Comparison of ENCODE assay signal across 10 cellular contexts in genomic region chr5:178249191-178249989, GRCh38. TPM values are rescaled to one million over a fixed set of nuclear protein-coding genes. Genes with fewer than 3 reads are reported as not detected.
DNase-seq lines count a peak whose midpoint lies in the region; ATAC-seq and TF ChIP-seq lines count a peak whose summit lies in the region.
"Had no signal": no experiment of that assay in that cellular context is flagged by ENCODE, and none has a peak within 500 bp of the region (broad histone marks: within the 10 kb centered on the region; RNA-seq: fewer than 3 reads in every experiment).

No MANE protein-coding gene starts in this region.

- no peaks in the 10 kb centered on the region for H3K9me3 Mint-ChIP-seq in activated CD8-positive, alpha-beta memory T cell treated with anti-CD3 and anti-CD28 coated beads, Interleukin-2, amount 10 ng/mL, durations not matched to agents 7 days and 5 days (ENCODE audit: low read depth)

- H2AFZ ChIP-seq in GM23248: no peak overlapping the region

- no peaks in the 10 kb centered on the region for H3K79me2 ChIP-seq in GM23248 (ENCODE audit: insufficient read depth)

- H3K4me2 ChIP-seq in GM23248 (ENCODE audit: unreplicated experiment): no peak overlapping the region

- no peaks in the 10 kb centered on the region for H3K9me3 ChIP-seq in GM23248 (ENCODE audit: low read depth)
- H3K9me3 ChIP-seq in heart left ventricle: no peaks in the 10 kb centered on the region
- no peaks in the 10 kb centered on the region for H3K9me3 ChIP-seq in adrenal gland (replicated peaks in 1 of 3)
- H3K9me3 ChIP-seq: tibial artery had no signal

- H3K9ac ChIP-seq in GM23248: no peak overlapping the region

- H3K27ac Mint-ChIP-seq in activated CD8-positive, alpha-beta memory T cell treated with anti-CD3 and anti-CD28 coated beads, Interleukin-2, amount 10 ng/mL, durations not matched to agents 7 days and 5 days: peak overlapping the region; percentile 85

- H3K27me3 ChIP-seq in GM23248 (replicated peaks; ENCODE audit: insufficient read depth): no peaks in the 10 kb centered on the region
- H3K27me3 ChIP-seq in heart left ventricle: no peaks in the 10 kb centered on the region
- H3K27me3 ChIP-seq in adrenal gland: no peaks in the 10 kb centered on the region

- in situ Hi-C loops in GM23248 (cut with MboI): no loop called here

- TF ChIP-seq POLR2A in heart left ventricle (IDR thresholded peaks at IDR 0.05) (no peak), adrenal gland (IDR thresholded peaks at IDR 0.05) (no peak)

- H3K4me3 ChIP-seq in AG04449 (ENCODE audit: low read depth, low read length) (no peak overlapping the region), GM23248 (no peak overlapping the region), heart left ventricle (no peak overlapping the region), adrenal gland (no peak overlapping the region)
- H3K4me3 ChIP-seq: tibial artery had no signal

- POLR2A ChIA-PET in AG04449 (lab: Yijun Ruan, JAX): no interaction called here

- DNase-seq in AG04449 (ENCODE audit: low read depth, low spot score) (peak; percentile 67), GM23248 (peak; percentile 88), heart left ventricle (peak in 1 of 5 donors; percentile 72), SKM-1 treated with dmso at 0.1 percent for 144 hours (lab: John Stamatoyannopoulos, UW; ENCODE audit: unreplicated experiment) (no peak), adrenal gland (no peak)
- DNase-seq in activated CD8-positive, alpha-beta memory T cell treated with anti-CD3 and anti-CD28 coated beads, Interleukin-2, amount 10 ng/mL, durations not matched to agents 7 days and 5 days: peak; percentile 83
- DNase-seq: NCI-H2029, tibial artery had no signal

- H4K20me1 ChIP-seq in GM23248 (ENCODE audit: insufficient read depth): no peaks in the 10 kb centered on the region

- TF ChIP-seq CTCF in AG04449 (IDR thresholded peaks at IDR 0.05; ENCODE audit: insufficient read depth, low read length, missing control alignments): no peak
- no peak for TF ChIP-seq CTCF in heart left ventricle (IDR thresholded peaks at IDR 0.05)
- TF ChIP-seq CTCF in adrenal gland (IDR thresholded peaks at IDR 0.05): no peak

- no peaks in the 10 kb centered on the region for H3K27me3 Mint-ChIP-seq in activated CD8-positive, alpha-beta memory T cell treated with anti-CD3 and anti-CD28 coated beads, Interleukin-2, amount 10 ng/mL, durations not matched to agents 7 days and 5 days

- H3K4me1 ChIP-seq in GM23248 (ENCODE audit: insufficient read depth) (0 out of 2 replicates have a peak, but pooled peaks cover 3% of the 10 kb centered on the region), heart left ventricle (peaks cover 0 to 12% (median 0%) of the 10 kb centered on the region in 12 donors), adrenal gland (replicated peaks in 1 of 2) (no peaks in the 10 kb centered on the region)
- H3K4me1 ChIP-seq: tibial artery had no signal

- intact Hi-C loops in heart left ventricle (cut with DNase I): no loop called here
- intact Hi-C loops in adrenal gland (cut with DNase I): no loop called here

- WGBS in GM23248 (ENCODE audit: low coverage in 1 of 2, low lambda C conversion rate in 2 of 2, missing lambda C conversion rate in 2 of 2), 2 experiments: 68 to 73% methylated on average over 9 to 12 of the region's 13 CpGs
- 65 to 79% (median 72%) methylated on average over 12 to 13 of the region's 13 CpGs for WGBS in heart left ventricle, 4 donors
- 65 to 78% (median 74%) methylated on average over 7 to 13 of the region's 13 CpGs for WGBS in adrenal gland, 4 donors

- peak overlapping the region; percentile 36 for H3K4me3 Mint-ChIP-seq in activated CD8-positive, alpha-beta memory T cell treated with anti-CD3 and anti-CD28 coated beads, Interleukin-2, amount 10 ng/mL, durations not matched to agents 7 days and 5 days

- H3K9me2 ChIP-seq in GM23248 (ENCODE audit: insufficient read depth): no peaks in the 10 kb centered on the region

- CTCF ChIA-PET in AG04449 (lab: Yijun Ruan, JAX): no interaction called here
- CTCF ChIA-PET in activated CD8-positive, alpha-beta memory T cell treated with anti-CD3 and anti-CD28 coated beads, Interleukin-2, amount 10 ng/mL, durations not matched to agents 7 days and 5 days (lab: Charles Lee): interaction anchor here (0.8 to 3.8 kb wide), 4 partner anchors 9 to 18 kb away, joined by 3 to 22 read pairs (median 8); no protein-coding TSS in a partner anchor

- H3K36me3 ChIP-seq in GM23248 (ENCODE audit: low read depth) (no peaks in the 10 kb centered on the region), heart left ventricle (no peaks in the 10 kb centered on the region), adrenal gland (replicated peaks in 1 of 2) (no peaks in the 10 kb centered on the region)
- H3K36me3 ChIP-seq: tibial artery had no signal

- H3K27ac ChIP-seq in GM23248: no peak overlapping the region
- no peak overlapping the region for H3K27ac ChIP-seq in heart left ventricle
- no peak overlapping the region for H3K27ac ChIP-seq in adrenal gland
- H3K27ac ChIP-seq: tibial artery had no signal

- peak; percentile 77 for ATAC-seq in activated CD8-positive, alpha-beta memory T cell treated with anti-CD3 and anti-CD28 coated beads, Interleukin-2, amount 10 ng/mL, durations not matched to agents 7 days and 5 days
- peak; percentile 55 to 85 (median 80) for ATAC-seq in heart left ventricle
- ATAC-seq in GM21390 (IDR thresholded peaks at IDR 0.05; ENCODE audit: unreplicated experiment): no peak
- ATAC-seq in GM19351 (IDR thresholded peaks at IDR 0.05; ENCODE audit: unreplicated experiment): no peak

- H3K36me3 Mint-ChIP-seq in activated CD8-positive, alpha-beta memory T cell treated with anti-CD3 and anti-CD28 coated beads, Interleukin-2, amount 10 ng/mL, durations not matched to agents 7 days and 5 days: peaks cover 1% of the 10 kb centered on the region

- no peaks in the 10 kb centered on the region for H3F3A ChIP-seq in GM23248 (ENCODE audit: insufficient read depth)

- H3K4me1 Mint-ChIP-seq in activated CD8-positive, alpha-beta memory T cell treated with anti-CD3 and anti-CD28 coated beads, Interleukin-2, amount 10 ng/mL, durations not matched to agents 7 days and 5 days: peaks cover 38% of the 10 kb centered on the region

RNA-seq across cellular contexts. Expression of gene PHYKPL, which starts 16.8 kb away (rescaled TPM):
- total RNA-seq in GM23248 (2014; rRNA removed; shearing (Covaris generic)): 12.1 and 28.9 TPM in 2 replicates
- polyA plus RNA-seq in GM23248 (2016; fragmentation: Nextera tagmentation; extraction: Ambion mirVana) (18.4 and 22.9 TPM in 2 replicates), heart left ventricle (10 to 100 TPM; 21.3 to 41.8 TPM), adrenal gland (100 to 1,000 TPM in 1 of 3 donors, 10 to 100 TPM in 2; 21.2 to 125 (median 89.6) TPM)
- 100 to 1,000 TPM; 117 to 120 TPM for total RNA-seq in activated CD8-positive, alpha-beta memory T cell treated with anti-CD3 and anti-CD28 coated beads, Interleukin-2, amount 10 ng/mL, durations not matched to agents 7 days and 5 days
- total RNA-seq in heart left ventricle (10 to 100 TPM; 33.3 to 56.2 (median 38.6) TPM), adrenal gland (10 to 100 TPM; 15.0 to 93.2 (median 62.4) TPM)

RNA-seq across cellular contexts. Expression of gene HNRNPAB, which starts 45.1 kb away (rescaled TPM):
- total RNA-seq in GM23248 (2014; rRNA removed; shearing (Covaris generic)): 47.6 and 53.4 TPM in 2 replicates
- polyA plus RNA-seq in GM23248 (2016; fragmentation: Nextera tagmentation; extraction: Ambion mirVana) (111 and 117 TPM in 2 replicates), heart left ventricle (100 to 1,000 TPM; 109 to 150 TPM), adrenal gland (100 to 1,000 TPM; 112 to 195 (median 146) TPM)
- total RNA-seq in activated CD8-positive, alpha-beta memory T cell treated with anti-CD3 and anti-CD28 coated beads, Interleukin-2, amount 10 ng/mL, durations not matched to agents 7 days and 5 days: 100 to 1,000 TPM; 268 to 391 TPM
- total RNA-seq in heart left ventricle (100 to 1,000 TPM in 3 of 9 donors, 10 to 100 TPM in 6; 64.2 to 139 (median 85.7) TPM), adrenal gland (100 to 1,000 TPM in 7 of 8 donors, 10 to 100 TPM in 1; 96.3 to 265 (median 117) TPM)

Comparison
In these comparisons a context has a peak if more than half of its experiments do, and no peak if none do; other contexts are left out.
1. DNase-seq: peak in AG04449 (single experiment), GM23248 (single experiment) and activated CD8-positive, alpha-beta memory T cell treated with anti-CD3 and anti-CD28 coated beads, Interleukin-2, amount 10 ng/mL, durations not matched to agents 7 days and 5 days (single experiment); none in SKM-1 treated with dmso at 0.1 percent for 144 hours (single experiment) and adrenal gland (0 of 7).
2. ATAC-seq: peak in activated CD8-positive, alpha-beta memory T cell treated with anti-CD3 and anti-CD28 coated beads, Interleukin-2, amount 10 ng/mL, durations not matched to agents 7 days and 5 days (single experiment) and heart left ventricle (4 of 4); none in GM21390 (single experiment) and GM19351 (single experiment).